Comparison of ENCODE assay signal across 1 cellular context in the genomic region with DNA sequence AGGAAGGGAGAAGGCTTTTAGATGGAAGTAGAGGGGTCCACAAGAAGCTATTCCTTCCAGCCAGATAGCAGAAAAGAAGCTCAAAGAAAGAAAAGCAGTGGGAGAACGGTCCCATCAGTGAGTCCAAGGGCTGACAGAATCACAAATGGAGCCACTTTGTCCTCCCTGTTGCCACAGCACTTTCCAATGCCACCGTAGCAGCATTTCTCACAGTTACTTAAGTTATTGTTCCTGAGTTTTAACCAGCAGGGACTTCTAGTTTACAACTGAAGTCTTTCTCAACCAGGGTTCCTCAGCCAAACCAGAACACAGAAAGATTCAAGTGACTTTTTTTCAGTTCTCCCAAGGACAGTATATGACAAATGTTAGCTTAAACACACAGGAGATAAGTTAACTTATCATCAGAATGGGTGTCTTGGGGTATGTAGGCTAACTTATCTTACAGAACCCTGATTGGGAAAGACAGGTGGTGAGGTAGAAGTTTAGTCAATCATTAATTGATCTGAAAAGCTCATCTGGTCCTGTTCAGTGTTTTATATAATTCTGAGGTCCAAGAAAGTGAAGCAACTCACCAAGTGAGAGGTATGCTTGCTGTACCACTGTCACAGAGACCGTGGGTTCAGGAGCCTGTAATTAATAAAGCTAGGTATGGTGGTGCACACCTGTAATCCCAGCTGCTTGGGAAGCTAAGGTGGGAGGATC.
TF ChIP-seq lines count a peak whose summit lies in the region.

No MANE protein-coding gene starts in this region.

TF ChIP-seq in GM23338, 12 proteins besides CTCF, POLR2A, EP300 and RAD21:
- TF ChIP-seq JUNB (IDR thresholded peaks at IDR 0.05; ENCODE audit: unreplicated experiment) (no peak), ZNF114 (CRISPR knock-in tag; IDR thresholded peaks at IDR 0.05) (no peak), EZH2 (IDR thresholded peaks at IDR 0.05; ENCODE audit: low read depth, unreplicated experiment) (no peak), NANOG (IDR thresholded peaks at IDR 0.05; ENCODE audit: borderline replicate concordance) (no peak), STAT1 (IDR thresholded peaks at IDR 0.05; ENCODE audit: unreplicated experiment) (no peak), EZH2phosphoT487 (IDR thresholded peaks at IDR 0.05; ENCODE audit: unreplicated experiment) (no peak), CREB1 (CRISPR knock-in tag; IDR thresholded peaks at IDR 0.05; ENCODE audit: low read depth) (no peak), ZNF331 (CRISPR knock-in tag; IDR thresholded peaks at IDR 0.05; ENCODE audit: low read depth) (no peak), POLR2AphosphoS5 (IDR thresholded peaks at IDR 0.05; ENCODE audit: low read depth) (no peak), ETS1 (IDR thresholded peaks at IDR 0.05) (no peak)
- TF ChIP-seq, protein P1, sequence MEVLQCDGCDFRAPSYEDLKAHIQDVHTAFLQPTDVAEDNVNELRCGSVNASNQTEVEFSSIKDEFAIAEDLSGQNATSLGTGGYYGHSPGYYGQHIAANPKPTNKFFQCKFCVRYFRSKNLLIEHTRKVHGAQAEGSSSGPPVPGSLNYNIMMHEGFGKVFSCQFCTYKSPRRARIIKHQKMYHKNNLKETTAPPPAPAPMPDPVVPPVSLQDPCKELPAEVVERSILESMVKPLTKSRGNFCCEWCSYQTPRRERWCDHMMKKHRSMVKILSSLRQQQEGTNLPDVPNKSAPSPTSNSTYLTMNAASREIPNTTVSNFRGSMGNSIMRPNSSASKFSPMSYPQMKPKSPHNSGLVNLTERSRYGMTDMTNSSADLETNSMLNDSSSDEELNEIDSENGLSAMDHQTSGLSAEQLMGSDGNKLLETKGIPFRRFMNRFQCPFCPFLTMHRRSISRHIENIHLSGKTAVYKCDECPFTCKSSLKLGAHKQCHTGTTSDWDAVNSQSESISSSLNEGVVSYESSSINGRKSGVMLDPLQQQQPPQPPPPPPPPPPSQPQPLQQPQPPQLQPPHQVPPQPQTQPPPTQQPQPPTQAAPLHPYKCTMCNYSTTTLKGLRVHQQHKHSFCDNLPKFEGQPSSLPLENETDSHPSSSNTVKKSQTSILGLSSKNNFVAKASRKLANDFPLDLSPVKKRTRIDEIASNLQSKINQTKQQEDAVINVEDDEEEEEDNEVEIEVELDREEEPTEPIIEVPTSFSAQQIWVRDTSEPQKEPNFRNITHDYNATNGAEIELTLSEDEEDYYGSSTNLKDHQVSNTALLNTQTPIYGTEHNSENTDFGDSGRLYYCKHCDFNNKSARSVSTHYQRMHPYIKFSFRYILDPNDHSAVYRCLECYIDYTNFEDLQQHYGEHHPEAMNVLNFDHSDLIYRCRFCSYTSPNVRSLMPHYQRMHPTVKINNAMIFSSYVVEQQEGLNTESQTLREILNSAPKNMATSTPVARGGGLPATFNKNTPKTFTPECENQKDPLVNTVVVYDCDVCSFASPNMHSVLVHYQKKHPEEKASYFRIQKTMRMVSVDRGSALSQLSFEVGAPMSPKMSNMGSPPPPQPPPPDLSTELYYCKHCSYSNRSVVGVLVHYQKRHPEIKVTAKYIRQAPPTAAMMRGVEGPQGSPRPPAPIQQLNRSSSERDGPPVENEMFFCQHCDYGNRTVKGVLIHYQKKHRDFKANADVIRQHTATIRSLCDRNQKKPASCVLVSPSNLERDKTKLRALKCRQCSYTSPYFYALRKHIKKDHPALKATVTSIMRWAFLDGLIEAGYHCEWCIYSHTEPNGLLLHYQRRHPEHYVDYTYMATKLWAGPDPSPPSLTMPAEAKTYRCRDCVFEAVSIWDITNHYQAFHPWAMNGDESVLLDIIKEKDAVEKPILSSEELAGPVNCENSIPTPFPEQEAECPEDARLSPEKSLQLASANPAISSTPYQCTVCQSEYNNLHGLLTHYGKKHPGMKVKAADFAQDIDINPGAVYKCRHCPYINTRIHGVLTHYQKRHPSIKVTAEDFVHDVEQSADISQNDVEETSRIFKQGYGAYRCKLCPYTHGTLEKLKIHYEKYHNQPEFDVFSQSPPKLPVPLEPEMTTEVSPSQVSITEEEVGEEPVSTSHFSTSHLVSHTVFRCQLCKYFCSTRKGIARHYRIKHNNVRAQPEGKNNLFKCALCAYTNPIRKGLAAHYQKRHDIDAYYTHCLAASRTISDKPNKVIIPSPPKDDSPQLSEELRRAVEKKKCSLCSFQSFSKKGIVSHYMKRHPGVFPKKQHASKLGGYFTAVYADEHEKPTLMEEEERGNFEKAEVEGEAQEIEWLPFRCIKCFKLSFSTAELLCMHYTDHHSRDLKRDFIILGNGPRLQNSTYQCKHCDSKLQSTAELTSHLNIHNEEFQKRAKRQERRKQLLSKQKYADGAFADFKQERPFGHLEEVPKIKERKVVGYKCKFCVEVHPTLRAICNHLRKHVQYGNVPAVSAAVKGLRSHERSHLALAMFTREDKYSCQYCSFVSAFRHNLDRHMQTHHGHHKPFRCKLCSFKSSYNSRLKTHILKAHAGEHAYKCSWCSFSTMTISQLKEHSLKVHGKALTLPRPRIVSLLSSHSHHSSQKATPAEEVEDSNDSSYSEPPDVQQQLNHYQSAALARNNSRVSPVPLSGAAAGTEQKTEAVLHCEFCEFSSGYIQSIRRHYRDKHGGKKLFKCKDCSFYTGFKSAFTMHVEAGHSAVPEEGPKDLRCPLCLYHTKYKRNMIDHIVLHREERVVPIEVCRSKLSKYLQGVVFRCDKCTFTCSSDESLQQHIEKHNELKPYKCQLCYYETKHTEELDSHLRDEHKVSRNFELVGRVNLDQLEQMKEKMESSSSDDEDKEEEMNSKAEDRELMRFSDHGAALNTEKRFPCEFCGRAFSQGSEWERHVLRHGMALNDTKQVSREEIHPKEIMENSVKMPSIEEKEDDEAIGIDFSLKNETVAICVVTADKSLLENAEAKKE (CRISPR knock-in tag; IDR thresholded peaks at IDR 0.05) = no peak
- TF ChIP-seq, protein P2, sequence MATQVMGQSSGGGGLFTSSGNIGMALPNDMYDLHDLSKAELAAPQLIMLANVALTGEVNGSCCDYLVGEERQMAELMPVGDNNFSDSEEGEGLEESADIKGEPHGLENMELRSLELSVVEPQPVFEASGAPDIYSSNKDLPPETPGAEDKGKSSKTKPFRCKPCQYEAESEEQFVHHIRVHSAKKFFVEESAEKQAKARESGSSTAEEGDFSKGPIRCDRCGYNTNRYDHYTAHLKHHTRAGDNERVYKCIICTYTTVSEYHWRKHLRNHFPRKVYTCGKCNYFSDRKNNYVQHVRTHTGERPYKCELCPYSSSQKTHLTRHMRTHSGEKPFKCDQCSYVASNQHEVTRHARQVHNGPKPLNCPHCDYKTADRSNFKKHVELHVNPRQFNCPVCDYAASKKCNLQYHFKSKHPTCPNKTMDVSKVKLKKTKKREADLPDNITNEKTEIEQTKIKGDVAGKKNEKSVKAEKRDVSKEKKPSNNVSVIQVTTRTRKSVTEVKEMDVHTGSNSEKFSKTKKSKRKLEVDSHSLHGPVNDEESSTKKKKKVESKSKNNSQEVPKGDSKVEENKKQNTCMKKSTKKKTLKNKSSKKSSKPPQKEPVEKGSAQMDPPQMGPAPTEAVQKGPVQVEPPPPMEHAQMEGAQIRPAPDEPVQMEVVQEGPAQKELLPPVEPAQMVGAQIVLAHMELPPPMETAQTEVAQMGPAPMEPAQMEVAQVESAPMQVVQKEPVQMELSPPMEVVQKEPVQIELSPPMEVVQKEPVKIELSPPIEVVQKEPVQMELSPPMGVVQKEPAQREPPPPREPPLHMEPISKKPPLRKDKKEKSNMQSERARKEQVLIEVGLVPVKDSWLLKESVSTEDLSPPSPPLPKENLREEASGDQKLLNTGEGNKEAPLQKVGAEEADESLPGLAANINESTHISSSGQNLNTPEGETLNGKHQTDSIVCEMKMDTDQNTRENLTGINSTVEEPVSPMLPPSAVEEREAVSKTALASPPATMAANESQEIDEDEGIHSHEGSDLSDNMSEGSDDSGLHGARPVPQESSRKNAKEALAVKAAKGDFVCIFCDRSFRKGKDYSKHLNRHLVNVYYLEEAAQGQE (IDR thresholded peaks at IDR 0.05; ENCODE audit: unreplicated experiment) = no peak
